8 cellular contexts compared by ENCODE assay signal in genomic region chr1:156608981-156609380, GRCh38. TPM values are rescaled to one million over a fixed set of nuclear protein-coding genes. Genes with fewer than 3 reads are reported as not detected.
DNase-seq lines count a peak whose midpoint lies in the region; ATAC-seq and TF ChIP-seq lines count a peak whose summit lies in the region.

No MANE protein-coding gene starts in this region.

- H3K27me3 Mint-ChIP-seq in activated CD8-positive, alpha-beta memory T cell treated with anti-CD3 and anti-CD28 coated beads, Interleukin-2, amount 10 ng/mL, durations not matched to agents 7 days and 5 days, result peaks cover 24% of the 10 kb centered on the region

- peaks cover 11% of the 10 kb centered on the region for H3K4me1 Mint-ChIP-seq in activated CD8-positive, alpha-beta memory T cell treated with anti-CD3 and anti-CD28 coated beads, Interleukin-2, amount 10 ng/mL, durations not matched to agents 7 days and 5 days

- 30 to 31% methylated on average over 6 of the region's 6 CpGs for WGBS in esophagus squamous epithelium, 2 donors

- H3K36me3 Mint-ChIP-seq in activated CD8-positive, alpha-beta memory T cell treated with anti-CD3 and anti-CD28 coated beads, Interleukin-2, amount 10 ng/mL, durations not matched to agents 7 days and 5 days, result no peaks in the 10 kb centered on the region

- CTCF ChIA-PET in activated CD8-positive, alpha-beta memory T cell treated with anti-CD3 and anti-CD28 coated beads, Interleukin-2, amount 10 ng/mL, durations not matched to agents 7 days and 5 days (lab: Charles Lee), result interaction anchor here (0.9 to 5.7 kb wide), 33 partner anchors 10 to 230 kb away, joined by 3 to 60 read pairs (median 6); partner anchors contain the start of genes NAXE, NES and TTC24

- H3K4me3 ChIP-seq in BE2C (ENCODE audit: low read depth, low read length) (no peak overlapping the region), H7 (ENCODE audit: insufficient read depth, low read depth, low read length) (no peak overlapping the region), esophagus squamous epithelium (no peak overlapping the region)

- H3K4me3 Mint-ChIP-seq in activated CD8-positive, alpha-beta memory T cell treated with anti-CD3 and anti-CD28 coated beads, Interleukin-2, amount 10 ng/mL, durations not matched to agents 7 days and 5 days, result no peak overlapping the region

- DNase-seq in BE2C (peak; percentile 71), H7 (peak; percentile 55), NCI-H69 (lab: John Stamatoyannopoulos, UW) (peak; percentile 80), esophagus squamous epithelium (lab: John Stamatoyannopoulos, UW) (no peak), putamen (ENCODE audit: low spot score) (no peak)
- peak; percentile 74 for DNase-seq in activated CD8-positive, alpha-beta memory T cell treated with anti-CD3 and anti-CD28 coated beads, Interleukin-2, amount 10 ng/mL, durations not matched to agents 7 days and 5 days
- peak; percentile 45 for DNase-seq in stimulated activated CD4-positive, alpha-beta T cell treated with anti-CD3 and anti-CD28 coated beads, Interleukin-2, amount 100 ng/mL, for 4 hours (ENCODE audit: low read depth)

- no peak overlapping the region for H3K27ac ChIP-seq in esophagus squamous epithelium

- ATAC-seq in activated CD8-positive, alpha-beta memory T cell treated with anti-CD3 and anti-CD28 coated beads, Interleukin-2, amount 10 ng/mL, durations not matched to agents 7 days and 5 days, result peak; percentile 82
- no peak for ATAC-seq in GM21423 (IDR thresholded peaks at IDR 0.05; ENCODE audit: unreplicated experiment)

- no peaks in the 10 kb centered on the region for H3K4me1 ChIP-seq in BE2C
- peaks cover 0 to 4% (median 0%) of the 10 kb centered on the region in 3 donors for H3K4me1 ChIP-seq in esophagus squamous epithelium

- H3K9me3 Mint-ChIP-seq in activated CD8-positive, alpha-beta memory T cell treated with anti-CD3 and anti-CD28 coated beads, Interleukin-2, amount 10 ng/mL, durations not matched to agents 7 days and 5 days (ENCODE audit: low read depth), result no peaks in the 10 kb centered on the region

- no peaks in the 10 kb centered on the region for H3K9me3 ChIP-seq in BE2C
- no peaks in the 10 kb centered on the region for H3K9me3 ChIP-seq in esophagus squamous epithelium

- no peaks in the 10 kb centered on the region for H3K36me3 ChIP-seq in BE2C
- H3K36me3 ChIP-seq in H7 (replicated peaks; ENCODE audit: control insufficient read depth, insufficient read depth, low read length), result no peaks in the 10 kb centered on the region
- H3K36me3 ChIP-seq in esophagus squamous epithelium, result no peaks in the 10 kb centered on the region

- H3K27me3 ChIP-seq in BE2C, result no peaks in the 10 kb centered on the region
- H3K27me3 ChIP-seq in H7 (ENCODE audit: control insufficient read depth, insufficient read depth, low read length), result no peaks in the 10 kb centered on the region; the same call in 1 of the 2 replicates
- H3K27me3 ChIP-seq in esophagus squamous epithelium, result peaks cover 0 to 32% (median 0%) of the 10 kb centered on the region in 4 donors

- TF ChIP-seq CTCF in BE2C (IDR thresholded peaks at IDR 0.05; ENCODE audit: low read depth, low read length) (peak; percentile 80), esophagus squamous epithelium (IDR thresholded peaks at IDR 0.05) (peak in 5 of 6 experiments; percentile 46 to 72 (median 53))

- no peak for TF ChIP-seq POLR2A in esophagus squamous epithelium (IDR thresholded peaks at IDR 0.05)

- no peak overlapping the region for H3K27ac Mint-ChIP-seq in activated CD8-positive, alpha-beta memory T cell treated with anti-CD3 and anti-CD28 coated beads, Interleukin-2, amount 10 ng/mL, durations not matched to agents 7 days and 5 days

- intact Hi-C loops in esophagus squamous epithelium (cut with DNase I), result no loop called here

RNA-seq across cellular contexts. Expression of gene GPATCH4, which starts 7.7 kb away (rescaled TPM):
- polyA plus RNA-seq in BE2C (2012; ENCODE audit: insufficient read depth, insufficient read length, low read depth), result 162 TPM
- 40.6 and 45.0 TPM in 2 replicates for total RNA-seq in H7 (2014; rRNA removed; shearing (Covaris generic))
- total RNA-seq in activated CD8-positive, alpha-beta memory T cell treated with anti-CD3 and anti-CD28 coated beads, Interleukin-2, amount 10 ng/mL, durations not matched to agents 7 days and 5 days, result 10 to 100 TPM; 40.5 to 50.9 TPM
- 10 to 100 TPM; 14.0 to 41.8 (median 25.0) TPM for total RNA-seq in esophagus squamous epithelium

RNA-seq across cellular contexts. Expression of gene HAPLN2, which starts 10.2 kb away (rescaled TPM):
- 0.86 TPM for polyA plus RNA-seq in BE2C (2012; ENCODE audit: insufficient read depth, insufficient read length, low read depth)
- 0.73 and 1.3 TPM in 2 replicates for total RNA-seq in H7 (2014; rRNA removed; shearing (Covaris generic))
- total RNA-seq in activated CD8-positive, alpha-beta memory T cell treated with anti-CD3 and anti-CD28 coated beads, Interleukin-2, amount 10 ng/mL, durations not matched to agents 7 days and 5 days, result not detected
- under 1 TPM in 1 of 4 donors, not detected in 3; 0.18 TPM for total RNA-seq in esophagus squamous epithelium

RNA-seq across cellular contexts. Expression of gene NAXE, which starts 17.4 kb away (rescaled TPM):
- polyA plus RNA-seq in BE2C (2012; ENCODE audit: insufficient read depth, insufficient read length, low read depth), result 121 TPM
- 133 and 151 TPM in 2 replicates for total RNA-seq in H7 (2014; rRNA removed; shearing (Covaris generic))
- 10 to 100 TPM; 62.7 to 66.6 TPM for total RNA-seq in activated CD8-positive, alpha-beta memory T cell treated with anti-CD3 and anti-CD28 coated beads, Interleukin-2, amount 10 ng/mL, durations not matched to agents 7 days and 5 days
- 10 to 100 TPM; 36.5 to 64.4 (median 52.8) TPM for total RNA-seq in esophagus squamous epithelium

RNA-seq across cellular contexts. Expression of gene TTC24, which starts 29.5 kb away (rescaled TPM):
- not detected for polyA plus RNA-seq in BE2C (2012; ENCODE audit: insufficient read depth, insufficient read length, low read depth)
- 0.52 TPM in 1 of 2 replicates, not detected in the other for total RNA-seq in H7 (2014; rRNA removed; shearing (Covaris generic))
- 10 to 100 TPM; 12.6 to 16.9 TPM for total RNA-seq in activated CD8-positive, alpha-beta memory T cell treated with anti-CD3 and anti-CD28 coated beads, Interleukin-2, amount 10 ng/mL, durations not matched to agents 7 days and 5 days
- not detected for total RNA-seq in esophagus squamous epithelium

RNA-seq across cellular contexts. Expression of gene BCAN, which starts 32.9 kb away (rescaled TPM):
- polyA plus RNA-seq in BE2C (2012; ENCODE audit: insufficient read depth, insufficient read length, low read depth), result 7.8 TPM
- total RNA-seq in H7 (2014; rRNA removed; shearing (Covaris generic)), result 1.7 and 4.1 TPM in 2 replicates
- under 1 TPM in 1 of 2 experiments, not detected in 1; 0.07 TPM for total RNA-seq in activated CD8-positive, alpha-beta memory T cell treated with anti-CD3 and anti-CD28 coated beads, Interleukin-2, amount 10 ng/mL, durations not matched to agents 7 days and 5 days
- total RNA-seq in esophagus squamous epithelium, result not detected

Comparison
In these comparisons a context has a peak if more than half of its experiments do, and no peak if none do; other contexts are left out.
1. DNase-seq: peak in BE2C (single experiment), H7 (single experiment), NCI-H69 (single experiment), activated CD8-positive, alpha-beta memory T cell treated with anti-CD3 and anti-CD28 coated beads, Interleukin-2, amount 10 ng/mL, durations not matched to agents 7 days and 5 days (single experiment) and stimulated activated CD4-positive, alpha-beta T cell treated with anti-CD3 and anti-CD28 coated beads, Interleukin-2, amount 100 ng/mL, for 4 hours (single experiment); none in esophagus squamous epithelium (single experiment) and putamen (single experiment).